Comparison of ENCODE assay signal across 15 cellular contexts in genomic region chr15:95930659-95931375, GRCh38.
"Had no signal": no experiment of that assay in that cellular context is flagged by ENCODE, and none has a peak within 500 bp of the region (broad histone marks: within the 10 kb centered on the region; RNA-seq: fewer than 3 reads in every experiment).

No MANE protein-coding gene starts in this region.

- H3K36me3 ChIP-seq: tibial artery had no signal

- H3K9me3 ChIP-seq: tibial artery had no signal

- H3K27ac Mint-ChIP-seq: activated T-helper 2 cell treated with anti-CD3 and anti-CD28 coated beads, Interferon-gamma antibody, Interleukin-2, Interleukin-4, amounts not matched to agents 10 μg/mL and 5 μg/mL and 100 μg/mL, durations not matched to agents 14 hours and 24 hours and 36 hours; effector memory CD8-positive, alpha-beta T cell had no signal

- DNase-seq: activated CD4-positive, alpha-beta T cell treated with anti-CD3 and anti-CD28 coated beads, Interleukin-2, amount 50 U/mL, for 1 hour; activated CD4-positive, CD25-positive, alpha-beta regulatory T cell; activated naive CD4-positive, alpha-beta T cell treated with anti-CD3 and anti-CD28 coated beads, Interleukin-2, amount 50 U/mL, for 16 hours; activated T-cell treated with anti-CD3 and anti-CD28 coated beads for 4 hours; effector memory CD8-positive, alpha-beta T cell; retina; T-helper 2 cell; tibial artery had no signal

- H3K36me3 Mint-ChIP-seq: brain had no signal

- H3K4me3 ChIP-seq: hepatocyte, smooth muscle cell, tibial artery had no signal

- H3K27me3 ChIP-seq: hepatocyte, tibial artery had no signal

- H3K27me3 Mint-ChIP-seq: effector memory CD8-positive, alpha-beta T cell had no signal

- H3K9me3 Mint-ChIP-seq: brain; effector memory CD8-positive, alpha-beta T cell had no signal

- H3K4me3 Mint-ChIP-seq: brain; effector memory CD8-positive, alpha-beta T cell; neural crest cell had no signal

- H3K4me1 ChIP-seq: parathyroid adenoma had no signal

- ATAC-seq: effector memory CD8-positive, alpha-beta T cell had no signal

- H3K27ac ChIP-seq: epithelial cell of prostate, hepatocyte, parathyroid adenoma, tibial artery had no signal
